ENCODE assay signal across 20 cellular contexts in the genomic region with DNA sequence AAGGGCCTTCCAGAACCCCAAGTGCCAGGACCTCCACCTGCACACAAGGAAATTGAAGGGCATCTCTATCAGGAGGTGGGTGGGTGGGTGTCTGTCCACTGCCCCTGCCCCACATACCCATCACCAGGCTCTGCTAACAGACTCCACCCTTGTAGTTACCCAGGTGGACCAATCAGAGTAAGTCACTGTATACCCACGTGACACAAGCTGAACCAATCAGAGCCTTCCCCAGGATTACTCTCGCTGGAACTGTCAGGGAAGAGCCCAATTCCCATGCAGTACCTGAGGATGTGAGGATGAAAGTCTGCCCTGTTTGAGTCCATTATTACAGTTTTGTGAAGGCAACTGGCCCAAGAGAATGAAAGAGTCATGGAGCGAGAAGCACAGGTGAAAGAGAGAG. TPM values are rescaled to one million over a fixed set of nuclear protein-coding genes. Genes with fewer than 3 reads are reported as not detected.
"Had no signal": no experiment of that assay in that cellular context is flagged by ENCODE, and none has a peak within 500 bp of the region (broad histone marks: within the 10 kb centered on the region; RNA-seq: fewer than 3 reads in every experiment).

No MANE protein-coding gene starts in this region.

- ATAC-seq: mucosa of descending colon; naive thymus-derived CD4-positive, alpha-beta T cell had no signal

- H3K4me3 Mint-ChIP-seq: activated CD4-positive, alpha-beta memory T cell treated with anti-CD3 and anti-CD28 coated beads for 36 hours; activated CD8-positive, alpha-beta memory T cell treated with anti-CD3 and anti-CD28 coated beads, Interleukin-2, amount 10 ng/mL, durations not matched to agents 7 days and 5 days; activated naive CD4-positive, alpha-beta T cell treated with anti-CD3 and anti-CD28 coated beads, Interleukin-2, amount 50 U/mL, for 24 hours; activated T-cell treated with anti-CD3 and anti-CD28 coated beads, Interleukin-2, amount 50 U/mL, for 24 hours; naive thymus-derived CD4-positive, alpha-beta T cell had no signal

- H3K4me1 Mint-ChIP-seq: activated naive CD4-positive, alpha-beta T cell treated with anti-CD3 and anti-CD28 coated beads, Interleukin-2, amount 50 U/mL, for 24 hours had no signal

- H3K4me3 ChIP-seq: adrenal gland, cardiac muscle cell, dorsolateral prefrontal cortex, hepatocyte, left ventricle myocardium inferior, mucosa of descending colon, thyroid gland had no signal

- H3K36me3 ChIP-seq: adrenal gland, cardiac muscle cell, left ventricle myocardium inferior, neutrophil, thyroid gland had no signal

- H3K36me3 Mint-ChIP-seq: activated CD4-positive, alpha-beta memory T cell treated with anti-CD3 and anti-CD28 coated beads for 36 hours; activated CD8-positive, alpha-beta memory T cell treated with anti-CD3 and anti-CD28 coated beads, Interleukin-2, amount 10 ng/mL, durations not matched to agents 7 days and 5 days; activated naive CD4-positive, alpha-beta T cell treated with anti-CD3 and anti-CD28 coated beads, Interleukin-2, amount 50 U/mL, for 24 hours; naive thymus-derived CD4-positive, alpha-beta T cell had no signal

- H3K27me3 ChIP-seq: adrenal gland, cardiac muscle cell, thyroid gland had no signal

- H3K9me3 ChIP-seq: adrenal gland, left ventricle myocardium inferior, mucosa of descending colon, neutrophil, thyroid gland had no signal

- H3K27me3 Mint-ChIP-seq: activated CD8-positive, alpha-beta memory T cell treated with anti-CD3 and anti-CD28 coated beads, Interleukin-2, amount 10 ng/mL, durations not matched to agents 7 days and 5 days had no signal

- DNase-seq: activated CD4-positive, alpha-beta memory T cell treated with anti-CD3 and anti-CD28 coated beads for 36 hours; activated CD4-positive, alpha-beta T cell treated with anti-CD3 and anti-CD28 coated beads for 1 hour; activated effector memory CD4-positive, alpha-beta T cell treated with anti-CD3 and anti-CD28 coated beads, Interleukin-2, amount 50 U/mL, for 16 hours; activated T-cell treated with anti-CD3 and anti-CD28 coated beads, Interleukin-2, amount 50 U/mL, for 24 hours; adrenal gland; dorsolateral prefrontal cortex; left ventricle myocardium inferior; mucosa of descending colon; naive thymus-derived CD4-positive, alpha-beta T cell; stimulated activated CD4-positive, alpha-beta T cell treated with anti-CD3 and anti-CD28 coated beads, Interleukin-1b, Interleukin-23, amount 100 ng/mL, for 48 hours; T1000; thyroid gland had no signal

- H3K9me3 Mint-ChIP-seq: activated CD4-positive, alpha-beta memory T cell treated with anti-CD3 and anti-CD28 coated beads for 36 hours; activated naive CD4-positive, alpha-beta T cell treated with anti-CD3 and anti-CD28 coated beads, Interleukin-2, amount 50 U/mL, for 24 hours; activated T-cell treated with anti-CD3 and anti-CD28 coated beads, Interleukin-2, amount 50 U/mL, for 24 hours had no signal

- H3K4me1 ChIP-seq: left ventricle myocardium inferior, parathyroid adenoma, thyroid gland had no signal

- H3K27ac Mint-ChIP-seq: activated CD4-positive, alpha-beta memory T cell treated with anti-CD3 and anti-CD28 coated beads for 36 hours; activated CD8-positive, alpha-beta memory T cell treated with anti-CD3 and anti-CD28 coated beads, Interleukin-2, amount 10 ng/mL, durations not matched to agents 7 days and 5 days; activated naive CD4-positive, alpha-beta T cell treated with anti-CD3 and anti-CD28 coated beads, Interleukin-2, amount 50 U/mL, for 24 hours; activated T-cell treated with anti-CD3 and anti-CD28 coated beads, Interleukin-2, amount 50 U/mL, for 24 hours had no signal

- H3K27ac ChIP-seq: adrenal gland, cardiac muscle cell, dorsolateral prefrontal cortex, hepatocyte, left ventricle myocardium inferior, neutrophil, parathyroid adenoma, thyroid gland had no signal

RNA-seq across cellular contexts. Expression of a gene that starts 4.2 kb away (rescaled TPM):
- total RNA-seq: activated CD8-positive, alpha-beta memory T cell treated with anti-CD3 and anti-CD28 coated beads, Interleukin-2, amount 10 ng/mL, durations not matched to agents 7 days and 5 days; adrenal gland; cardiac muscle cell; hepatocyte; kidney epithelial cell; left ventricle myocardium inferior; mucosa of descending colon; naive thymus-derived CD4-positive, alpha-beta T cell; thyroid gland had no signal
- polyA plus RNA-seq: cardiac muscle cell; esophagus; hepatocyte; naive thymus-derived CD4-positive, alpha-beta T cell had no signal

RNA-seq across cellular contexts. Expression of a gene that starts 32.9 kb away (rescaled TPM):
- polyA plus RNA-seq: naive thymus-derived CD4-positive, alpha-beta T cell had no signal
